ENCODE assay signal across 18 cellular contexts in genomic region chr2:69499966-69500365, GRCh38.
A peak's percentile ranks its signal among the peaks of the same experiment; 100 is the strongest.
DNase-seq lines count a peak whose midpoint lies in the region; ATAC-seq and TF ChIP-seq lines count a peak whose summit lies in the region.
"Had no signal": no experiment of that assay in that cellular context is flagged by ENCODE, and none has a peak within 500 bp of the region (broad histone marks: within the 10 kb centered on the region; RNA-seq: fewer than 3 reads in every experiment).

No MANE protein-coding gene starts in this region.

- no peak for TF ChIP-seq CTCF in CD4-positive, alpha-beta T cell (IDR thresholded peaks at IDR 0.05)
- TF ChIP-seq CTCF in fibroblast of villous mesenchyme (IDR thresholded peaks at IDR 0.05; ENCODE audit: insufficient read depth, low read depth, low read length) (no peak), Caco-2 (IDR thresholded peaks at IDR 0.05; ENCODE audit: insufficient read depth in 1 of 2, low read depth in 1 of 2, low read length in 1 of 2, severe bottlenecking in 1 of 2, unreplicated experiment in 1 of 2) (no peak)

- H3K9ac ChIP-seq in BLaER1 treated with 17β-estradiol and CSF1 and Interleukin-3, amounts not matched to agents 10 nM and 100 nM = peak overlapping the region in 3 of 11 experiments; percentile 15 to 57 (median 40); a peak in 5 of 22 replicates

- H3K36me3 Mint-ChIP-seq in CD4-positive, alpha-beta T cell (ENCODE audit: low read depth) = peaks cover 84% of the 10 kb centered on the region
- H3K36me3 Mint-ChIP-seq in T-cell = peaks cover 40% of the 10 kb centered on the region
- peaks cover 23% of the 10 kb centered on the region for H3K36me3 Mint-ChIP-seq in Caco-2 (ENCODE audit: insufficient read depth, unreplicated experiment)

- peaks cover 0 to 8% (median 0%) of the 10 kb centered on the region in 11 experiments; a peak in 1 of 22 replicates for H4K20me1 ChIP-seq in BLaER1 treated with 17β-estradiol and CSF1 and Interleukin-3, amounts not matched to agents 10 nM and 100 nM

- H3K4me1 Mint-ChIP-seq in CD4-positive, alpha-beta T cell (ENCODE audit: low read depth) = peaks cover 29% of the 10 kb centered on the region
- H3K4me1 Mint-ChIP-seq in T-cell = peaks cover 27 to 29% (median 28%) of the 10 kb centered on the region in 3 donors
- peaks cover 14% of the 10 kb centered on the region for H3K4me1 Mint-ChIP-seq in Caco-2 (ENCODE audit: low read depth, unreplicated experiment)

- no TSS peak for BruUV-seq in Caco-2 (replicated peaks; lab: Mats Ljungman, UMichigan)

- peaks cover 39 to 71% (median 47%) of the 10 kb centered on the region in 11 experiments for H3K36me3 ChIP-seq in BLaER1 treated with 17β-estradiol and CSF1 and Interleukin-3, amounts not matched to agents 10 nM and 100 nM
- no peaks in the 10 kb centered on the region for H3K36me3 ChIP-seq in Caco-2 (ENCODE audit: control insufficient read depth, insufficient read depth, low read length)

- POLR2A ChIA-PET in CD4-positive, alpha-beta T cell (lab: Charles Lee) = interaction anchor here (1.1 kb wide), 1 partner anchor 145 kb away, joined by 4 read pairs; no protein-coding TSS in a partner anchor
- POLR2A ChIA-PET in T-cell (lab: Charles Lee) = interaction anchor here (2.2 to 2.3 kb wide), 2 partner anchors 63 kb away, joined by 11 read pairs; partner anchors contain the start of gene NFU1 (in 2 of the 2)
- POLR2A ChIA-PET in Caco-2 (lab: Charles Lee) = no interaction called here

- peak overlapping the region; percentile 87 for H3K27ac Mint-ChIP-seq in CD4-positive, alpha-beta T cell
- peak overlapping the region; percentile 85 to 91 for H3K27ac Mint-ChIP-seq in T-cell
- H3K27ac Mint-ChIP-seq in Caco-2 (ENCODE audit: unreplicated experiment) = no peak overlapping the region
- H3K27ac Mint-ChIP-seq: B cell had no signal

- peak in 4 of 10 experiments; percentile 6 to 18 (median 11) for DNase-seq in CD4-positive, alpha-beta T cell
- peak in 13 of 34 experiments; percentile 7 to 46 (median 12) for DNase-seq in T-cell
- DNase-seq in fibroblast of villous mesenchyme (ENCODE audit: low read depth) = peak; percentile 34
- DNase-seq in Caco-2 = no peak
- DNase-seq in effector CD4-positive, alpha-beta T cell = no peak
- DNase-seq in LoVo (ENCODE audit: low spot score) = no peak
- DNase-seq: DMS153; erythroblast; KBM-7; lower lobe of right lung; Peyer's patch; stimulated activated CD4-positive, alpha-beta T cell treated with anti-CD3 and anti-CD28 coated beads, Interleukin-4, amount 100 ng/mL, for 4 hours; stimulated activated CD8-positive, alpha-beta memory T cell treated with anti-CD3 and anti-CD28 coated beads, Interleukin-4, amount 100 ng/mL, for 48 hours; testis had no signal

- peak; percentile 94 for ATAC-seq in CD4-positive, alpha-beta T cell (ENCODE audit: poor library complexity)
- ATAC-seq in T-cell (replicated peaks in 1 of 4) = peak; percentile 67 to 92 (median 78)
- ATAC-seq: SK-N-SH treated with all-trans-retinoic acid at 6 μM for 48 hours had no signal

- H3K9me3 ChIP-seq in BLaER1 treated with 17β-estradiol and CSF1 and Interleukin-3, amounts not matched to agents 10 nM and 100 nM (replicated peaks in 1 of 11) = no peaks in the 10 kb centered on the region
- H3K9me3 ChIP-seq in CD4-positive, alpha-beta T cell (ENCODE audit: control insufficient read depth, low read length) = no peaks in the 10 kb centered on the region
- no peaks in the 10 kb centered on the region for H3K9me3 ChIP-seq in Caco-2
- H3K9me3 ChIP-seq: lower lobe of right lung, Peyer's patch, testis had no signal

- CTCF ChIA-PET in CD4-positive, alpha-beta T cell (lab: Charles Lee) = interaction anchor here (1.5 kb wide), 1 partner anchor 66 kb away, joined by 3 read pairs; no protein-coding TSS in a partner anchor
- CTCF ChIA-PET in T-cell (lab: Charles Lee) (interaction anchor here in 1 of 2 donors (0.6 kb wide), 1 partner anchor 63 kb away, joined by 3 read pairs; the partner anchor contains the start of gene NFU1), Caco-2 (lab: Charles Lee) (no interaction called here)

- H3K27me3 ChIP-seq in BLaER1 treated with 17β-estradiol and CSF1 and Interleukin-3, amounts not matched to agents 10 nM and 100 nM = no peaks in the 10 kb centered on the region
- H3K27me3 ChIP-seq in CD4-positive, alpha-beta T cell (ENCODE audit: control insufficient read depth, insufficient read depth, low read length) = no peaks in the 10 kb centered on the region
- H3K27me3 ChIP-seq in Caco-2 (replicated peaks; ENCODE audit: control insufficient read depth, insufficient read depth, low read length) = no peaks in the 10 kb centered on the region
- H3K27me3 ChIP-seq: Peyer's patch, testis had no signal

- H3K4me3 Mint-ChIP-seq in CD4-positive, alpha-beta T cell = peak overlapping the region; percentile 31
- H3K4me3 Mint-ChIP-seq in T-cell = peak overlapping the region; percentile 15 to 26 (median 21)
- H3K4me3 Mint-ChIP-seq in Caco-2 (ENCODE audit: unreplicated experiment) = no peak overlapping the region

- no peaks in the 10 kb centered on the region for H3K27me3 Mint-ChIP-seq in CD4-positive, alpha-beta T cell
- H3K27me3 Mint-ChIP-seq in T-cell (no peaks in the 10 kb centered on the region), Caco-2 (ENCODE audit: insufficient read depth, unreplicated experiment) (no peaks in the 10 kb centered on the region)

- H3K9me3 Mint-ChIP-seq in CD4-positive, alpha-beta T cell = no peaks in the 10 kb centered on the region
- H3K9me3 Mint-ChIP-seq in T-cell (no peaks in the 10 kb centered on the region), Caco-2 (ENCODE audit: unreplicated experiment) (no peaks in the 10 kb centered on the region)

- intact Hi-C loops in CD4-positive, alpha-beta T cell (cut with DNase I, micrococcal nuclease) = loop anchor here in 1 of 2 experiments (1.0 kb wide), 1 partner anchor 64 kb away; no protein-coding TSS in a partner anchor
- intact Hi-C loops in Caco-2 (cut with micrococcal nuclease; ENCODE audit: unreplicated experiment) = no loop called here

- H3K27ac ChIP-seq in BLaER1 treated with 17β-estradiol and CSF1 and Interleukin-3, amounts not matched to agents 10 nM and 100 nM = peak overlapping the region in 4 of 11 experiments; percentile 3 to 72 (median 67); a peak in 7 of 22 replicates
- H3K27ac ChIP-seq in CD4-positive, alpha-beta T cell (ENCODE audit: low read depth, low read length) = peak overlapping the region; percentile 36
- H3K27ac ChIP-seq: HL-60, lower lobe of right lung, Peyer's patch, testis had no signal

- H3K4me2 ChIP-seq in BLaER1 treated with 17β-estradiol and CSF1 and Interleukin-3, amounts not matched to agents 10 nM and 100 nM = peak overlapping the region; percentile 41 to 84 (median 69)

- peaks cover 28 to 42% (median 38%) of the 10 kb centered on the region in 10 experiments for H3K4me1 ChIP-seq in BLaER1 treated with 17β-estradiol and CSF1 and Interleukin-3, amounts not matched to agents 10 nM and 100 nM
- 0 out of 2 replicates have a peak, but pooled peaks cover 4% of the 10 kb centered on the region for H3K4me1 ChIP-seq in Caco-2
- H3K4me1 ChIP-seq: Peyer's patch, testis had no signal

- H3K4me3 ChIP-seq in BLaER1 treated with 17β-estradiol and CSF1 and Interleukin-3, amounts not matched to agents 10 nM and 100 nM = peak overlapping the region in 3 of 10 experiments; percentile 1 to 43 (median 34); a peak in 2 of 20 replicates
- no peak overlapping the region for H3K4me3 ChIP-seq in fibroblast of villous mesenchyme (ENCODE audit: low read depth, low read length)
- H3K4me3 ChIP-seq in Caco-2 (ENCODE audit: low read depth, low read length) = no peak overlapping the region
- H3K4me3 ChIP-seq: lower lobe of right lung, Peyer's patch, testis had no signal
